Comparison of ENCODE assay signal across 14 cellular contexts in the genomic region with DNA sequence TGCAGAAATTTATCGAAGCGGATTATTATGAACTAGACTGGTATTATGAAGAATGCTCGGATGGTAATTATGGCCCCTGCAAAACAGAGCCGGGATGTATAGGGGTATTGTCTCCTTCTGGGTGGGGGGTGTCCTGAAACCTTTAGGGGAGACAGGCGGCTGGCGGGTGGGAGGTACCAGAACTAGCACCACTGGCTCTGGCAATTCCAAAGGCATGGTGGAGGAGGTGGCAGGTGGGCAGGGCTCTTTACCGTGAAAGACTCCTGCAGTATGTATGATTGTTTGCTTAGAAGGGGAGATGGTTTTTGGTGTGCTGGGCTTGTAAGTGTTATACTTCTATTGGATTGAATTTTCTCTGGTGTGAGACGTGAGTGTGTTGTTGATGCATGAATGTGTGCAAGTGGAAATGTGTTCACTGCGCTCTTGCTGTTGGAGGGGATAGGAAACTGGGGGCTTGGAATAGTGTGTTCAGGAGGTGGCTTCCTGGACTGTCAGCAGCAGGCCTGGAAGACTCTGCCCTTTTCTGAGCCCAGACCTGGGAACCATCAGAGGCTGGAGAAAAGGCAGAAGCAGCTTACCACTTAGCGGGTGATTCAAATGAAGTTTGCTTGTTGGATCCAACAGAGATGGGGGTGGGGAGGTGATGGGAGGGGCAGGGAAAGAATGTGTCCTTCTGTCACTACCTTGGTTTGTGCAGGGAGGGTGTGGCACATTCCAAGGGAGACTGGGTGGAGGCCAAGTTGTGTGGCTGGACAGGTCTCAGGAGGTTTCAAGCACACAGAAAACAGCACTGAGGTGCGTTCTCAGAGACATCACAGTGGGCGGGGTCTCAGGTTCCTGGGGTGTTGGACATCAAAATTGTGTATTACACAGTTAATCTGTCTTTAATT. TPM values are rescaled to one million over a fixed set of nuclear protein-coding genes. Genes with fewer than 3 reads are reported as not detected.
DNase-seq lines count a peak whose midpoint lies in the region; ATAC-seq and TF ChIP-seq lines count a peak whose summit lies in the region.
"Had no signal": no experiment of that assay in that cellular context is flagged by ENCODE, and none has a peak within 500 bp of the region (broad histone marks: within the 10 kb centered on the region; RNA-seq: fewer than 3 reads in every experiment).

No MANE protein-coding gene starts in this region.

- no peaks in the 10 kb centered on the region for H3K9me3 ChIP-seq in breast epithelium
- H3K9me3 ChIP-seq in left lung = no peaks in the 10 kb centered on the region
- H3K9me3 ChIP-seq: adrenal gland, gastroesophageal sphincter, left ventricle myocardium inferior, testis had no signal

- H3K36me3 ChIP-seq in breast epithelium = no peaks in the 10 kb centered on the region
- no peaks in the 10 kb centered on the region for H3K36me3 ChIP-seq in left lung
- H3K36me3 ChIP-seq: adrenal gland, gastroesophageal sphincter, left ventricle myocardium inferior, WERI-Rb-1 had no signal

- DNase-seq in NCI-H2227 (lab: John Stamatoyannopoulos, UW; ENCODE audit: unreplicated experiment) = peak; percentile 16
- no peak for DNase-seq in NCI-H2227 treated with DMSO at 0.1 percent for 48 hours (lab: John Stamatoyannopoulos, UW)
- peak; percentile 83 to 91 for DNase-seq in breast epithelium (ENCODE audit: low spot score in 2 of 2)
- DNase-seq in left lung = peak; percentile 81
- no peak for DNase-seq in putamen (ENCODE audit: low spot score)
- DNase-seq in stimulated activated CD4-positive, alpha-beta T cell treated with anti-CD3 and anti-CD28 coated beads, Interleukin-2, amount 100 ng/mL, for 48 hours = no peak
- DNase-seq: effector CD8-positive, alpha-beta T cell; WERI-Rb-1 had no signal

- ATAC-seq in left lung (peak; percentile 98), GM21576 (IDR thresholded peaks at IDR 0.05; ENCODE audit: unreplicated experiment) (no peak)

- H3K27ac ChIP-seq in breast epithelium (peak overlapping the region; percentile 15 to 72), left lung (peak overlapping the region in 1 of 2 donors; percentile 26), temporal lobe (ENCODE audit: low read depth, low read length) (peak overlapping the region; percentile 62)
- H3K27ac ChIP-seq: adrenal gland, gastroesophageal sphincter, left ventricle myocardium inferior, testis, WERI-Rb-1 had no signal

- H3K4me3 ChIP-seq in breast epithelium (no peak overlapping the region), left lung (no peak overlapping the region)
- H3K4me3 ChIP-seq: adrenal gland, left ventricle myocardium inferior, testis had no signal

- intact Hi-C loops in breast epithelium (cut with DNase I; ENCODE audit: low total_unique reads) = no loop called here
- intact Hi-C loops in left lung (cut with DNase I) = no loop called here

- no peak for TF ChIP-seq POLR2A in breast epithelium (IDR thresholded peaks at IDR 0.05)

- H3K27me3 ChIP-seq in breast epithelium = no peaks in the 10 kb centered on the region
- H3K27me3 ChIP-seq in left lung = no peaks in the 10 kb centered on the region
- H3K27me3 ChIP-seq: adrenal gland, gastroesophageal sphincter, testis had no signal

- TF ChIP-seq CTCF in breast epithelium (IDR thresholded peaks at IDR 0.05) = no peak
- TF ChIP-seq CTCF in left lung (IDR thresholded peaks at IDR 0.05) = no peak

- H3K4me1 ChIP-seq in breast epithelium (peaks cover 0 to 19% of the 10 kb centered on the region in 2 donors), left lung (peaks cover 0 to 18% of the 10 kb centered on the region in 2 donors)
- H3K4me1 ChIP-seq: testis had no signal

RNA-seq across cellular contexts. Expression of gene TRAK1, which starts 58.6 kb away (rescaled TPM):
- 10 to 100 TPM; 29.0 to 53.7 (median 40.6) TPM for total RNA-seq in breast epithelium
- total RNA-seq in left lung = 10 to 100 TPM; 40.9 to 50.3 TPM
- 32.5 TPM for total RNA-seq in temporal lobe

Comparison
In these comparisons a context has a peak if more than half of its experiments do, and no peak if none do; other contexts are left out.
1. DNase-seq: peak in NCI-H2227 (single experiment), breast epithelium (2 of 2) and left lung (2 of 2); none in NCI-H2227 treated with DMSO at 0.1 percent for 48 hours (single experiment), putamen (single experiment) and stimulated activated CD4-positive, alpha-beta T cell treated with anti-CD3 and anti-CD28 coated beads, Interleukin-2, amount 100 ng/mL, for 48 hours (0 of 2).